In genomic region chr4:3136454-3136853, GRCh38 we compare ENCODE assay signal across 2 cellular contexts.
TF ChIP-seq lines count a peak whose summit lies in the region.

No MANE protein-coding gene starts in this region.

TF ChIP-seq in HCT116, 20 proteins besides CTCF, POLR2A, EP300 and RAD21 (continued from another document):
- TF ChIP-seq SRF (IDR thresholded peaks at IDR 0.05; ENCODE audit: low read depth) (no peak), YY1 (IDR thresholded peaks at IDR 0.05; ENCODE audit: extremely low read depth, insufficient replicate concordance, low read depth, low read length) (no peak), POLR2AphosphoS5 (IDR thresholded peaks at IDR 0.05; ENCODE audit: low read depth, low read length) (no peak), ZFX (IDR thresholded peaks at IDR 0.05) (no peak), FOSL1 (IDR thresholded peaks at IDR 0.05; ENCODE audit: low read depth) (no peak), SP1 (IDR thresholded peaks at IDR 0.05; ENCODE audit: low read depth) (no peak), EGR1 (IDR thresholded peaks at IDR 0.05; ENCODE audit: low read depth) (no peak), ELF1 (IDR thresholded peaks at IDR 0.05; ENCODE audit: borderline replicate concordance, low read depth) (no peak), SIN3A (IDR thresholded peaks at IDR 0.05; ENCODE audit: low read depth) (no peak), ATF3 (IDR thresholded peaks at IDR 0.05) (no peak), CEBPB (IDR thresholded peaks at IDR 0.05; ENCODE audit: low read depth) (no peak), CBX3 (IDR thresholded peaks at IDR 0.05; ENCODE audit: low read depth) (no peak)
- TF ChIP-seq, protein P1, sequence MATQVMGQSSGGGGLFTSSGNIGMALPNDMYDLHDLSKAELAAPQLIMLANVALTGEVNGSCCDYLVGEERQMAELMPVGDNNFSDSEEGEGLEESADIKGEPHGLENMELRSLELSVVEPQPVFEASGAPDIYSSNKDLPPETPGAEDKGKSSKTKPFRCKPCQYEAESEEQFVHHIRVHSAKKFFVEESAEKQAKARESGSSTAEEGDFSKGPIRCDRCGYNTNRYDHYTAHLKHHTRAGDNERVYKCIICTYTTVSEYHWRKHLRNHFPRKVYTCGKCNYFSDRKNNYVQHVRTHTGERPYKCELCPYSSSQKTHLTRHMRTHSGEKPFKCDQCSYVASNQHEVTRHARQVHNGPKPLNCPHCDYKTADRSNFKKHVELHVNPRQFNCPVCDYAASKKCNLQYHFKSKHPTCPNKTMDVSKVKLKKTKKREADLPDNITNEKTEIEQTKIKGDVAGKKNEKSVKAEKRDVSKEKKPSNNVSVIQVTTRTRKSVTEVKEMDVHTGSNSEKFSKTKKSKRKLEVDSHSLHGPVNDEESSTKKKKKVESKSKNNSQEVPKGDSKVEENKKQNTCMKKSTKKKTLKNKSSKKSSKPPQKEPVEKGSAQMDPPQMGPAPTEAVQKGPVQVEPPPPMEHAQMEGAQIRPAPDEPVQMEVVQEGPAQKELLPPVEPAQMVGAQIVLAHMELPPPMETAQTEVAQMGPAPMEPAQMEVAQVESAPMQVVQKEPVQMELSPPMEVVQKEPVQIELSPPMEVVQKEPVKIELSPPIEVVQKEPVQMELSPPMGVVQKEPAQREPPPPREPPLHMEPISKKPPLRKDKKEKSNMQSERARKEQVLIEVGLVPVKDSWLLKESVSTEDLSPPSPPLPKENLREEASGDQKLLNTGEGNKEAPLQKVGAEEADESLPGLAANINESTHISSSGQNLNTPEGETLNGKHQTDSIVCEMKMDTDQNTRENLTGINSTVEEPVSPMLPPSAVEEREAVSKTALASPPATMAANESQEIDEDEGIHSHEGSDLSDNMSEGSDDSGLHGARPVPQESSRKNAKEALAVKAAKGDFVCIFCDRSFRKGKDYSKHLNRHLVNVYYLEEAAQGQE (IDR thresholded peaks at IDR 0.05; ENCODE audit: low read depth): no peak
- TF ChIP-seq, protein P2, sequence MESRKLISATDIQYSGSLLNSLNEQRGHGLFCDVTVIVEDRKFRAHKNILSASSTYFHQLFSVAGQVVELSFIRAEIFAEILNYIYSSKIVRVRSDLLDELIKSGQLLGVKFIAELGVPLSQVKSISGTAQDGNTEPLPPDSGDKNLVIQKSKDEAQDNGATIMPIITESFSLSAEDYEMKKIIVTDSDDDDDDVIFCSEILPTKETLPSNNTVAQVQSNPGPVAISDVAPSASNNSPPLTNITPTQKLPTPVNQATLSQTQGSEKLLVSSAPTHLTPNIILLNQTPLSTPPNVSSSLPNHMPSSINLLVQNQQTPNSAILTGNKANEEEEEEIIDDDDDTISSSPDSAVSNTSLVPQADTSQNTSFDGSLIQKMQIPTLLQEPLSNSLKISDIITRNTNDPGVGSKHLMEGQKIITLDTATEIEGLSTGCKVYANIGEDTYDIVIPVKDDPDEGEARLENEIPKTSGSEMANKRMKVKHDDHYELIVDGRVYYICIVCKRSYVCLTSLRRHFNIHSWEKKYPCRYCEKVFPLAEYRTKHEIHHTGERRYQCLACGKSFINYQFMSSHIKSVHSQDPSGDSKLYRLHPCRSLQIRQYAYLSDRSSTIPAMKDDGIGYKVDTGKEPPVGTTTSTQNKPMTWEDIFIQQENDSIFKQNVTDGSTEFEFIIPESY (IDR thresholded peaks at IDR 0.05; ENCODE audit: extremely low read depth, insufficient replicate concordance, low read length): no peak
- TF ChIP-seq, protein P3, sequence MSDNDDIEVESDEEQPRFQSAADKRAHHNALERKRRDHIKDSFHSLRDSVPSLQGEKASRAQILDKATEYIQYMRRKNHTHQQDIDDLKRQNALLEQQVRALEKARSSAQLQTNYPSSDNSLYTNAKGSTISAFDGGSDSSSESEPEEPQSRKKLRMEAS (IDR thresholded peaks at IDR 0.05): no peak

TF ChIP-seq in WTC11, 78 proteins besides CTCF, POLR2A, EP300 and RAD21:
- TF ChIP-seq, protein P4, sequence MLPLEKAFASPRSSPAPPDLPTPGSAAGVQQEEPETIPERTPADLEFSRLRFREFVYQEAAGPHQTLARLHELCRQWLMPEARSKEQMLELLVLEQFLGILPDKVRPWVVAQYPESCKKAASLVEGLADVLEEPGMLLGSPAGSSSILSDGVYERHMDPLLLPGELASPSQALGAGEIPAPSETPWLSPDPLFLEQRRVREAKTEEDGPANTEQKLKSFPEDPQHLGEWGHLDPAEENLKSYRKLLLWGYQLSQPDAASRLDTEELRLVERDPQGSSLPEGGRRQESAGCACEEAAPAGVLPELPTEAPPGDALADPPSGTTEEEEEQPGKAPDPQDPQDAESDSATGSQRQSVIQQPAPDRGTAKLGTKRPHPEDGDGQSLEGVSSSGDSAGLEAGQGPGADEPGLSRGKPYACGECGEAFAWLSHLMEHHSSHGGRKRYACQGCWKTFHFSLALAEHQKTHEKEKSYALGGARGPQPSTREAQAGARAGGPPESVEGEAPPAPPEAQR (CRISPR knock-in tag; IDR thresholded peaks at IDR 0.05): no peak
- TF ChIP-seq HMGA2 (CRISPR knock-in tag; IDR thresholded peaks at IDR 0.05): no peak
- no peak for TF ChIP-seq ZMAT4 (CRISPR knock-in tag; IDR thresholded peaks at IDR 0.05)
- TF ChIP-seq, protein P5, sequence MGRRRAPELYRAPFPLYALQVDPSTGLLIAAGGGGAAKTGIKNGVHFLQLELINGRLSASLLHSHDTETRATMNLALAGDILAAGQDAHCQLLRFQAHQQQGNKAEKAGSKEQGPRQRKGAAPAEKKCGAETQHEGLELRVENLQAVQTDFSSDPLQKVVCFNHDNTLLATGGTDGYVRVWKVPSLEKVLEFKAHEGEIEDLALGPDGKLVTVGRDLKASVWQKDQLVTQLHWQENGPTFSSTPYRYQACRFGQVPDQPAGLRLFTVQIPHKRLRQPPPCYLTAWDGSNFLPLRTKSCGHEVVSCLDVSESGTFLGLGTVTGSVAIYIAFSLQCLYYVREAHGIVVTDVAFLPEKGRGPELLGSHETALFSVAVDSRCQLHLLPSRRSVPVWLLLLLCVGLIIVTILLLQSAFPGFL (CRISPR knock-in tag; IDR thresholded peaks at IDR 0.05; ENCODE audit: borderline replicate concordance): no peak
- TF ChIP-seq, protein P6, sequence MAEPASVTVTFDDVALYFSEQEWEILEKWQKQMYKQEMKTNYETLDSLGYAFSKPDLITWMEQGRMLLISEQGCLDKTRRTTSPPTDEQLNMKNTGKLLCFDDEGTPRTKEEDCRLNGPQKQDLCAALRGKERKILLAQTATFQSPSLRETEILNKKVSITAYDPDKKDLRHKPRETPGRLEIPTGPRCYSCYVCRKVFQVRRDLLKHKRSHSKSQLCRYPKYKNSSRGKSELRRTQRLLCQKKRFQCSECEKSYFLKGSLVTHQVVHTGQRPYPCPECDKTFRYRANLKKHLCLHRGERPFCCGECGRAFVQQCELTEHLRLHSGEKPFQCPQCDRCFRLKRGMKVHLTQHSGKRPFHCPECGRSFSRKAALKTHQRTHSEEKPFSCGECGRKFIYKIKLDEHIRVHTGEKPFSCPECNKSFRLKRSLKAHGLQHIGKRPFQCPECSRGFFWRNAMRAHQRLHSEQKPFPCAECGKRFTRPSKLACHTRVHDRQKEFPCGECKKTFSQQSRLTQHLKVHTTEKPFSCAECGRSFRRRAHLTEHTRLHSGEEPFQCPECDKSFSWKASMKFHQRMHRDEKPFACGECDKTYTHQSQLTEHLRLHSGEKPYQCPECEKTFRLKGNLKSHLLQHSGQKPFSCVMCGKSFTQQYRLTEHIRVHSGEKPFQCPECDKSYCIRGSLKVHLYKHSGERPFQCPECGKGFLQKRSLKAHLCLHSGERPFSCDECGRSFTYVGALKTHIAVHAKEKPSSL (CRISPR knock-in tag; conservative IDR thresholded peaks at IDR 0.05): no peak
- no peak for TF ChIP-seq KAT7 (CRISPR knock-in tag; IDR thresholded peaks at IDR 0.05; ENCODE audit: borderline replicate concordance)
- TF ChIP-seq, protein P7, sequence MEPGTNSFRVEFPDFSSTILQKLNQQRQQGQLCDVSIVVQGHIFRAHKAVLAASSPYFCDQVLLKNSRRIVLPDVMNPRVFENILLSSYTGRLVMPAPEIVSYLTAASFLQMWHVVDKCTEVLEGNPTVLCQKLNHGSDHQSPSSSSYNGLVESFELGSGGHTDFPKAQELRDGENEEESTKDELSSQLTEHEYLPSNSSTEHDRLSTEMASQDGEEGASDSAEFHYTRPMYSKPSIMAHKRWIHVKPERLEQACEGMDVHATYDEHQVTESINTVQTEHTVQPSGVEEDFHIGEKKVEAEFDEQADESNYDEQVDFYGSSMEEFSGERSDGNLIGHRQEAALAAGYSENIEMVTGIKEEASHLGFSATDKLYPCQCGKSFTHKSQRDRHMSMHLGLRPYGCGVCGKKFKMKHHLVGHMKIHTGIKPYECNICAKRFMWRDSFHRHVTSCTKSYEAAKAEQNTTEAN (CRISPR knock-in tag; IDR thresholded peaks at IDR 0.05): no peak
- no peak for TF ChIP-seq ZNF232 (CRISPR knock-in tag; IDR thresholded peaks at IDR 0.05)
- no peak for TF ChIP-seq MYBL2 (CRISPR knock-in tag; IDR thresholded peaks at IDR 0.05)
- TF ChIP-seq TP53 (CRISPR knock-in tag; IDR thresholded peaks at IDR 0.05): no peak
- no peak for TF ChIP-seq SP1 (CRISPR knock-in tag; conservative IDR thresholded peaks at IDR 0.05)
- no peak for TF ChIP-seq ATF6 (CRISPR knock-in tag; IDR thresholded peaks at IDR 0.05)
